Comparison of ENCODE assay signal across 8 cellular contexts in genomic region chr3:33636125-33636855, GRCh38.
DNase-seq lines count a peak whose midpoint lies in the region; ATAC-seq and TF ChIP-seq lines count a peak whose summit lies in the region.

No MANE protein-coding gene starts in this region.

- H3K4me1 Mint-ChIP-seq in Caco-2 (ENCODE audit: low read depth, unreplicated experiment), result peaks cover 6% of the 10 kb centered on the region
- H3K4me1 Mint-ChIP-seq in HFFc6 (ENCODE audit: low read depth), result peaks cover 13% of the 10 kb centered on the region
- H3K4me1 Mint-ChIP-seq in naive B cell, result no peaks in the 10 kb centered on the region

- no peak for ATAC-seq in naive B cell (ENCODE audit: low read depth in 2 of 2)
- no peak for ATAC-seq in GM21381 (IDR thresholded peaks at IDR 0.05; ENCODE audit: unreplicated experiment)
- ATAC-seq in HG02852 (IDR thresholded peaks at IDR 0.05; ENCODE audit: unreplicated experiment), result no peak

- H3K9ac ChIP-seq in OCI-LY1 (ENCODE audit: low read length), result no peak overlapping the region

- H3F3A ChIP-seq in OCI-LY1 (ENCODE audit: insufficient read depth, low read length), result no peaks in the 10 kb centered on the region; the same call in 1 of the 2 replicates

- H3K27ac ChIP-seq in OCI-LY1 (ENCODE audit: low read depth, low read length, poor library complexity, severe bottlenecking), result no peak overlapping the region
- peak overlapping the region in 41 of 59 donors; percentile 7 to 76 (median 50) for H3K27ac ChIP-seq in dorsolateral prefrontal cortex

- H3K27me3 ChIP-seq in Caco-2 (replicated peaks; ENCODE audit: control insufficient read depth, insufficient read depth, low read length) (no peaks in the 10 kb centered on the region), OCI-LY1 (ENCODE audit: insufficient read depth, low read length) (no peaks in the 10 kb centered on the region), dorsolateral prefrontal cortex (no peaks in the 10 kb centered on the region)

- H3K4me1 ChIP-seq in Caco-2, result peaks cover 20% of the 10 kb centered on the region
- no peaks in the 10 kb centered on the region for H3K4me1 ChIP-seq in OCI-LY1 (ENCODE audit: insufficient read depth, low read length, severe bottlenecking)

- H3K27ac Mint-ChIP-seq in Caco-2 (ENCODE audit: unreplicated experiment) (no peak overlapping the region), HFFc6 (no peak overlapping the region), naive B cell (peak overlapping the region in 1 of 6 donors; percentile 87)

- no peak overlapping the region for H2AFZ ChIP-seq in OCI-LY1 (ENCODE audit: low read length)

- H3K9me3 ChIP-seq in Caco-2 (no peaks in the 10 kb centered on the region), OCI-LY1 (ENCODE audit: low read length) (no peaks in the 10 kb centered on the region)

- H3K27me3 Mint-ChIP-seq in Caco-2 (ENCODE audit: insufficient read depth, unreplicated experiment) (no peaks in the 10 kb centered on the region), HFFc6 (ENCODE audit: insufficient read depth) (no peaks in the 10 kb centered on the region; the same call in 1 of the 2 replicates), naive B cell (no peaks in the 10 kb centered on the region)

- H3K4me2 ChIP-seq in OCI-LY1 (ENCODE audit: low read length), result no peak overlapping the region

- H3K79me2 ChIP-seq in OCI-LY1 (ENCODE audit: insufficient read depth, low read length), result no peaks in the 10 kb centered on the region

- H3K36me3 Mint-ChIP-seq in Caco-2 (ENCODE audit: insufficient read depth, unreplicated experiment) (peaks cover 20% of the 10 kb centered on the region), HFFc6 (ENCODE audit: low read depth) (no peaks in the 10 kb centered on the region), naive B cell (peaks cover 8 to 9% of the 10 kb centered on the region in 2 donors)

- H3K4me3 Mint-ChIP-seq in Caco-2 (ENCODE audit: unreplicated experiment) (no peak overlapping the region), HFFc6 (no peak overlapping the region), naive B cell (no peak overlapping the region)

- H3K4me3 ChIP-seq in Caco-2 (ENCODE audit: low read depth, low read length) (no peak overlapping the region), OCI-LY1 (ENCODE audit: low read depth, low read length, poor library complexity, severe bottlenecking) (no peak overlapping the region), dorsolateral prefrontal cortex (peak overlapping the region in 8 of 59 donors; percentile 1 to 20 (median 7))

- intact Hi-C loops in Caco-2 (cut with micrococcal nuclease; ENCODE audit: unreplicated experiment) (loop anchor here (1.0 kb wide), 3 partner anchors 80 to 151 kb away; no protein-coding TSS in a partner anchor), dorsolateral prefrontal cortex (cut with DNase I) (loop anchor here (2.0 to 10.0 kb wide), 4 partner anchors 81 to 191 kb away; partner anchors contain the start of genes PDCD6IP (in 1 of the 2) and UBP1 (in 1 of the 2))

- CTCF ChIA-PET in Caco-2 (lab: Charles Lee), result interaction anchor here (1.1 to 2.4 kb wide), 3 partner anchors 8 to 151 kb away, joined by 3 to 9 read pairs (median 3); no protein-coding TSS in a partner anchor

- H3K9me2 ChIP-seq in OCI-LY1 (ENCODE audit: low read depth, low read length), result no peaks in the 10 kb centered on the region

- H4K20me1 ChIP-seq in OCI-LY1 (ENCODE audit: insufficient read depth, low read length), result no peaks in the 10 kb centered on the region

- DNase-seq in Caco-2 (peak in 1 of 2 experiments; percentile 19), HFFc6 (peak; percentile 58), dorsolateral prefrontal cortex (no peak), naive B cell (peak; percentile 7), DMS79 treated with DMSO at 0.1 percent for 48 hours (lab: John Stamatoyannopoulos, UW) (no peak)

- no peaks in the 10 kb centered on the region for H3K9me3 Mint-ChIP-seq in Caco-2 (ENCODE audit: unreplicated experiment)
- no peaks in the 10 kb centered on the region for H3K9me3 Mint-ChIP-seq in HFFc6
- H3K9me3 Mint-ChIP-seq in naive B cell, result no peaks in the 10 kb centered on the region

- POLR2A ChIA-PET in Caco-2 (lab: Charles Lee), result no interaction called here

- H3K36me3 ChIP-seq in Caco-2 (ENCODE audit: control insufficient read depth, insufficient read depth, low read length) (no peaks in the 10 kb centered on the region), OCI-LY1 (ENCODE audit: insufficient read depth, low read length) (0 out of 2 replicates have a peak, but pooled peaks cover 5% of the 10 kb centered on the region)

- TF ChIP-seq CTCF in Caco-2 (IDR thresholded peaks at IDR 0.05; ENCODE audit: insufficient read depth in 1 of 2, low read depth in 1 of 2, low read length in 1 of 2, severe bottlenecking in 1 of 2, unreplicated experiment in 1 of 2) (peak; percentile 39 to 48), HFFc6 (IDR thresholded peaks at IDR 0.05) (peak; percentile 84), OCI-LY1 (IDR thresholded peaks at IDR 0.05; ENCODE audit: low read length) (peak; percentile 73), dorsolateral prefrontal cortex (IDR thresholded peaks at IDR 0.05 in 54 of 56, conservative IDR thresholded peaks at IDR 0.05 in 2 of 56; ENCODE audit: low read depth in 1 of 56, partially characterized antibody in 56 of 56) (peak; percentile 59 to 90 (median 74))

- BruUV-seq in Caco-2 (replicated peaks; lab: Mats Ljungman, UMichigan), result no TSS peak

Comparison
In these comparisons a context has a peak if more than half of its experiments do, and no peak if none do; other contexts are left out.
1. DNase-seq: peak in HFFc6 (single experiment) and naive B cell (single experiment); none in dorsolateral prefrontal cortex (0 of 10) and DMS79 treated with DMSO at 0.1 percent for 48 hours (single experiment).
2. Peak in every context shown above with its lines, with median percentiles within 50 percentile points of each other: CTCF ChIP-seq.